Comparison of ENCODE assay signal across 9 cellular contexts in the genomic region with DNA sequence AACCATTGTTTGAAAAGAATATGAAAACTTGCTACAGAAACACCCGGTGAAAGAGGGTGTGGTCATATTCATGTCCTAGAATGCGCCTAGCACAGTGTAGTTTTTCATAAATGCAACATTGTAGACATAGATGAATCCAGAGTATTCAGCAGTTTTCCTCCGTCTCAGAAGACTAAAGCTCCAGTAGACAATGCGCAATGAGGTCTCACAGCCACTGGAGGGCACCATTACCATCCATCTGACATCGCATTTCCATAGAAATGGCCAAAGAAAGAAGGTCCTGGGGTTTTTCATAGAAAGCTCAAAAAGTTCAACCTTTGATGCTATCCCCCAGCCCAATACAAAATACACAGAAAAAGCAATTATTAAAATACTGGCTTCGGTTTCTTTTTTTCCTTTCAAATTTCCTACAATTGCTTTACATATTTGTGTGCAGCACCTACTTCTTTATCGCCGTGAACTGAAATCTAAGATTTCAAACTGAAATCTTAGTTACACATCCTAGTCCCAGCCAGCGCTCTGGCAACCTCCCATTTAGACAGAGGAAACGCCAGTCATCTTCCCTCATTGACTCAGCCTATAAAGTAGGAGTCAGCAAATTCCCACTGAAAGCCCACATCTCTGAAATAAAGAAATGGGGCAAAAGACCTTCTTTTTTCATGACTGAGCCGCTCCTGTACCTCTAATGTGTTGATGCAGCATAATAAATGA. TPM values are rescaled to one million over a fixed set of nuclear protein-coding genes. Genes with fewer than 3 reads are reported as not detected.
A peak's percentile ranks its signal among the peaks of the same experiment; 100 is the strongest.
DNase-seq lines count a peak whose midpoint lies in the region; ATAC-seq and TF ChIP-seq lines count a peak whose summit lies in the region.
"Had no signal": no experiment of that assay in that cellular context is flagged by ENCODE, and none has a peak within 500 bp of the region (broad histone marks: within the 10 kb centered on the region; RNA-seq: fewer than 3 reads in every experiment).

No MANE protein-coding gene starts in this region.

- no peaks in the 10 kb centered on the region for H3K9me3 ChIP-seq in CD4-positive, alpha-beta memory T cell (ENCODE audit: control insufficient read depth in 1 of 2, low read length in 2 of 2)
- no peaks in the 10 kb centered on the region for H3K9me3 ChIP-seq in upper lobe of right lung

- TF ChIP-seq CTCF in upper lobe of right lung (IDR thresholded peaks at IDR 0.05), result peak; percentile 92

- CTCF ChIA-PET in CD4-positive, alpha-beta memory T cell (lab: Charles Lee; ENCODE audit: partially characterized antibody), result interaction anchor here (0.7 to 4.5 kb wide), 39 partner anchors 9 to 554 kb away, joined by 3 to 70 read pairs (median 4); partner anchors contain the start of genes IGSF3 and TTF2

- POLR2A ChIA-PET in CD4-positive, alpha-beta memory T cell (lab: Charles Lee; ENCODE audit: partially characterized antibody), result interaction anchor here (0.6 to 1.7 kb wide), 6 partner anchors 18 to 424 kb away, joined by 3 to 9 read pairs (median 4); partner anchors contain the start of gene IGSF3
- POLR2A ChIA-PET in naive thymus-derived CD8-positive, alpha-beta T cell (lab: Charles Lee), result no interaction called here

- H3K27me3 Mint-ChIP-seq in CD4-positive, alpha-beta memory T cell, result peaks cover 0 to 2% of the 10 kb centered on the region in 2 donors
- peaks cover 0 to 9% (median 0%) of the 10 kb centered on the region in 5 donors for H3K27me3 Mint-ChIP-seq in naive thymus-derived CD8-positive, alpha-beta T cell

- H3K4me3 Mint-ChIP-seq in CD4-positive, alpha-beta memory T cell, result peak overlapping the region in 1 of 8 donors; percentile 40
- H3K4me3 Mint-ChIP-seq in naive thymus-derived CD8-positive, alpha-beta T cell, result no peak overlapping the region
- H3K4me3 Mint-ChIP-seq: stimulated activated effector memory CD8-positive, alpha-beta T cell treated with anti-CD3 and anti-CD28 coated beads, Interleukin-12 subunit alpha, Interleukin-12 subunit beta, amount 100 ng/mL, for 72 hours had no signal

- peaks cover 25% of the 10 kb centered on the region for H3K4me1 ChIP-seq in CD4-positive, alpha-beta memory T cell (ENCODE audit: insufficient read depth, low read length)
- peaks cover 8% of the 10 kb centered on the region for H3K4me1 ChIP-seq in upper lobe of right lung

- no peaks in the 10 kb centered on the region for H3K36me3 ChIP-seq in CD4-positive, alpha-beta memory T cell (ENCODE audit: insufficient read depth, low read length)
- H3K36me3 ChIP-seq in upper lobe of right lung, result no peaks in the 10 kb centered on the region

- TF ChIP-seq POLR2A in erythroblast (IDR thresholded peaks at IDR 0.05; ENCODE audit: low read length), result no peak

- H3K4me3 ChIP-seq in CD4-positive, alpha-beta memory T cell (ENCODE audit: low read length in 2 of 2), result no peak overlapping the region
- H3K4me3 ChIP-seq in upper lobe of right lung, result no peak overlapping the region

- intact Hi-C loops in CD4-positive, alpha-beta memory T cell (cut with micrococcal nuclease), result loop anchor here (1.0 to 5.0 kb wide), 8 partner anchors 22 to 554 kb away; partner anchors contain the start of gene TTF2
- intact Hi-C loops in upper lobe of right lung (cut with DNase I), result no loop called here

- peaks cover 10 to 29% (median 17%) of the 10 kb centered on the region in 4 donors for H3K4me1 Mint-ChIP-seq in CD4-positive, alpha-beta memory T cell
- peaks cover 7 to 22% (median 17%) of the 10 kb centered on the region in 4 donors for H3K4me1 Mint-ChIP-seq in naive thymus-derived CD8-positive, alpha-beta T cell

- ATAC-seq in naive thymus-derived CD8-positive, alpha-beta T cell, result no peak
- ATAC-seq in upper lobe of right lung, result peak; percentile 19
- ATAC-seq in HG03045 (IDR thresholded peaks at IDR 0.05; ENCODE audit: unreplicated experiment), result no peak
- ATAC-seq: stimulated activated effector memory CD8-positive, alpha-beta T cell treated with anti-CD3 and anti-CD28 coated beads, Interleukin-12 subunit alpha, Interleukin-12 subunit beta, amount 100 ng/mL, for 72 hours had no signal

- peaks cover 0 to 8% of the 10 kb centered on the region in 2 donors for H3K36me3 Mint-ChIP-seq in CD4-positive, alpha-beta memory T cell
- no peaks in the 10 kb centered on the region for H3K36me3 Mint-ChIP-seq in naive thymus-derived CD8-positive, alpha-beta T cell

- DNase-seq in CD4-positive, alpha-beta memory T cell, result peak; percentile 44 to 57 (median 46)
- DNase-seq in HCEC 1CT (peak; percentile 59), NCI-H748 treated with DMSO at 0.1 percent for 48 hours (lab: John Stamatoyannopoulos, UW) (peak; percentile 63), activated T-cell treated with anti-CD3 and anti-CD28 coated beads for 1 hour (ENCODE audit: low read depth) (peak; percentile 30), erythroblast (lab: John Stamatoyannopoulos, UW) (peak; percentile 75 to 88), upper lobe of right lung (no peak)
- peak in 9 of 10 donors; percentile 16 to 62 (median 43) for DNase-seq in naive thymus-derived CD8-positive, alpha-beta T cell

- no peaks in the 10 kb centered on the region for H3K27me3 ChIP-seq in CD4-positive, alpha-beta memory T cell (ENCODE audit: insufficient read depth, low read length)
- H3K27me3 ChIP-seq in upper lobe of right lung, result no peaks in the 10 kb centered on the region

- H3K27ac ChIP-seq in CD4-positive, alpha-beta memory T cell (ENCODE audit: low read depth, low read length), result no peak overlapping the region
- H3K27ac ChIP-seq in upper lobe of right lung, result no peak overlapping the region

- H3K27ac Mint-ChIP-seq in CD4-positive, alpha-beta memory T cell, result peak overlapping the region in 2 of 7 donors; percentile 4 to 58
- H3K27ac Mint-ChIP-seq in naive thymus-derived CD8-positive, alpha-beta T cell, result no peak overlapping the region
- H3K27ac Mint-ChIP-seq: stimulated activated effector memory CD8-positive, alpha-beta T cell treated with anti-CD3 and anti-CD28 coated beads, Interleukin-12 subunit alpha, Interleukin-12 subunit beta, amount 100 ng/mL, for 72 hours had no signal

- no peaks in the 10 kb centered on the region for H3K9me3 Mint-ChIP-seq in CD4-positive, alpha-beta memory T cell
- H3K9me3 Mint-ChIP-seq in naive thymus-derived CD8-positive, alpha-beta T cell, result no peaks in the 10 kb centered on the region
- H3K9me3 Mint-ChIP-seq: stimulated activated effector memory CD8-positive, alpha-beta T cell treated with anti-CD3 and anti-CD28 coated beads, Interleukin-12 subunit alpha, Interleukin-12 subunit beta, amount 100 ng/mL, for 72 hours had no signal

RNA-seq across cellular contexts. Expression of gene CD58, which starts 3.9 kb away (rescaled TPM):
- total RNA-seq in CD4-positive, alpha-beta memory T cell, result 10 to 100 TPM; 25.2 to 30.9 TPM
- polyA plus RNA-seq in CD4-positive, alpha-beta memory T cell, result 10 to 100 TPM; 58.2 to 61.3 TPM
- 1 to 10 TPM; 4.8 to 9.7 TPM for total RNA-seq in naive thymus-derived CD8-positive, alpha-beta T cell
- 10 to 100 TPM in 1 of 3 donors, 1 to 10 TPM in 2; 1.7 to 16.0 (median 2.5) TPM for polyA plus RNA-seq in naive thymus-derived CD8-positive, alpha-beta T cell
- 33.2 TPM for total RNA-seq in upper lobe of right lung
